Comparison of ENCODE assay signal across 21 cellular contexts in genomic region chr6:15283986-15284361, GRCh38. TPM values are rescaled to one million over a fixed set of nuclear protein-coding genes. Genes with fewer than 3 reads are reported as not detected.
DNase-seq lines count a peak whose midpoint lies in the region; ATAC-seq and TF ChIP-seq lines count a peak whose summit lies in the region.
"Had no signal": no experiment of that assay in that cellular context is flagged by ENCODE, and none has a peak within 500 bp of the region (broad histone marks: within the 10 kb centered on the region; RNA-seq: fewer than 3 reads in every experiment).

No MANE protein-coding gene starts in this region.

- H3K4me3 ChIP-seq in AG10803 (ENCODE audit: low read length), result no peak overlapping the region
- no peak overlapping the region for H3K4me3 ChIP-seq in cardiac fibroblast (replicated peaks in 1 of 2; ENCODE audit: low read depth in 2 of 2, low read length in 2 of 2)
- no peak overlapping the region for H3K4me3 ChIP-seq in OCI-LY7 (ENCODE audit: low read depth, low read length, poor library complexity, severe bottlenecking)
- no peak overlapping the region for H3K4me3 ChIP-seq in H7 (ENCODE audit: insufficient read depth, low read depth, low read length)
- H3K4me3 ChIP-seq: hepatocyte, tibial nerve had no signal

- no peaks in the 10 kb centered on the region for H3K27me3 Mint-ChIP-seq in memory B cell
- H3K27me3 Mint-ChIP-seq: activated CD4-positive, alpha-beta T cell treated with anti-CD3 and anti-CD28 coated beads for 36 hours; stimulated activated naive CD8-positive, alpha-beta T cell treated with anti-CD3 and anti-CD28 coated beads, Interleukin-15, Interleukin-2, amounts not matched to agents 100 ng/mL and 50 ng/mL, for 24 hours had no signal

- no peak overlapping the region for H3K4me3 Mint-ChIP-seq in memory B cell
- H3K4me3 Mint-ChIP-seq: activated CD4-positive, alpha-beta T cell treated with anti-CD3 and anti-CD28 coated beads for 36 hours; stimulated activated naive CD8-positive, alpha-beta T cell treated with anti-CD3 and anti-CD28 coated beads, Interleukin-15, Interleukin-2, amounts not matched to agents 100 ng/mL and 50 ng/mL, for 24 hours had no signal

- peaks cover 44% of the 10 kb centered on the region for H3K4me1 ChIP-seq in OCI-LY7 (ENCODE audit: insufficient read depth, low read length, poor library complexity, severe bottlenecking)

- H3K36me3 ChIP-seq in OCI-LY7 (ENCODE audit: insufficient read depth, low read length) (no peaks in the 10 kb centered on the region), H7 (replicated peaks; ENCODE audit: control insufficient read depth, insufficient read depth, low read length) (peaks cover 5% of the 10 kb centered on the region)
- H3K36me3 ChIP-seq: neutrophil, tibial nerve had no signal

- peaks cover 13% of the 10 kb centered on the region; the same call in 1 of the 2 replicates for H4K20me1 ChIP-seq in OCI-LY7 (ENCODE audit: insufficient read depth, low read length)

- H3K4me1 Mint-ChIP-seq in memory B cell, result peaks cover 52% of the 10 kb centered on the region

- intact Hi-C loops in OCI-LY7 (cut with micrococcal nuclease; ENCODE audit: unreplicated experiment), result no loop called here

- peaks cover 38% of the 10 kb centered on the region; the same call in 1 of the 2 replicates for H3K79me2 ChIP-seq in OCI-LY7 (ENCODE audit: insufficient read depth, low read depth, low read length)

- BruUV-seq in OCI-LY7 (replicated peaks; lab: Mats Ljungman, UMichigan), result no TSS peak

- no peaks in the 10 kb centered on the region for H3K9me3 ChIP-seq in OCI-LY7 (ENCODE audit: low read length)
- H3K9me3 ChIP-seq: neutrophil, tibial nerve had no signal

- no peak overlapping the region for H2AFZ ChIP-seq in OCI-LY7 (ENCODE audit: low read length)
- H2AFZ ChIP-seq: hepatocyte had no signal

- H3K4me2 ChIP-seq in OCI-LY7 (ENCODE audit: low read length), result no peak overlapping the region
- H3K4me2 ChIP-seq: hepatocyte had no signal

- H3K9me3 Mint-ChIP-seq in memory B cell, result no peaks in the 10 kb centered on the region
- H3K9me3 Mint-ChIP-seq: stimulated activated naive CD8-positive, alpha-beta T cell treated with anti-CD3 and anti-CD28 coated beads, Interleukin-15, Interleukin-2, amounts not matched to agents 100 ng/mL and 50 ng/mL, for 24 hours had no signal

- peak overlapping the region; percentile 15 for H3K27ac Mint-ChIP-seq in memory B cell
- H3K27ac Mint-ChIP-seq: activated CD4-positive, alpha-beta T cell treated with anti-CD3 and anti-CD28 coated beads for 36 hours; stimulated activated naive CD8-positive, alpha-beta T cell treated with anti-CD3 and anti-CD28 coated beads, Interleukin-15, Interleukin-2, amounts not matched to agents 100 ng/mL and 50 ng/mL, for 24 hours had no signal

- POLR2A ChIA-PET in OCI-LY7 (lab: Charles Lee), result interaction anchor here (0.6 to 1.4 kb wide), 3 partner anchors 15 to 118 kb away, joined by 3 read pairs; no protein-coding TSS in a partner anchor

- no peak overlapping the region for H3K27ac ChIP-seq in OCI-LY7 (ENCODE audit: low read depth, low read length, poor library complexity, severe bottlenecking)
- H3K27ac ChIP-seq: hepatocyte, neutrophil, tibial nerve had no signal

- TF ChIP-seq CTCF in AG10803 (conservative IDR thresholded peaks at IDR 0.05; ENCODE audit: low read length), result no peak
- TF ChIP-seq CTCF in cardiac fibroblast (IDR thresholded peaks at IDR 0.05; ENCODE audit: low read depth, low read length), result no peak
- no peak for TF ChIP-seq CTCF in OCI-LY7 (conservative IDR thresholded peaks at IDR 0.05; ENCODE audit: low read length)

- no peaks in the 10 kb centered on the region for H3K9me2 ChIP-seq in OCI-LY7 (ENCODE audit: insufficient read depth, low read length)

- DNase-seq in AG10803 (ENCODE audit: low read depth) (peak; percentile 76), HS-27A (ENCODE audit: low read depth) (peak; percentile 52), cardiac fibroblast (ENCODE audit: low read depth in 2 of 2) (peak; percentile 40 to 71), memory B cell (ENCODE audit: low spot score in 2 of 2) (no peak), amygdala (lab: John Stamatoyannopoulos, UW) (no peak), OCI-LY7 (ENCODE audit: low spot score) (no peak), H7 (no peak)
- DNase-seq in activated naive CD4-positive, alpha-beta T cell treated with anti-CD3 and anti-CD28 coated beads, Interleukin-2, amount 50 U/mL, for 16 hours, result no peak
- DNase-seq: activated CD4-positive, alpha-beta T cell treated with anti-CD3 and anti-CD28 coated beads for 36 hours; activated effector memory CD4-positive, alpha-beta T cell treated with anti-CD3 and anti-CD28 coated beads, Interleukin-2, amount 50 U/mL, for 16 hours; AML-193; DMS79; foreskin fibroblast; NCI-H1105 treated with DMSO at 0.1 percent for 48 hours; NCI-H2107; NCI-H524; stimulated activated CD4-positive, alpha-beta T cell treated with anti-CD3 and anti-CD28 coated beads, Interleukin-4, amount 100 ng/mL, for 24 hours had no signal

- peaks cover 9% of the 10 kb centered on the region for H3K36me3 Mint-ChIP-seq in memory B cell

- ATAC-seq in memory B cell (ENCODE audit: low read depth), result no peak
- ATAC-seq: activated CD4-positive, alpha-beta T cell treated with anti-CD3 and anti-CD28 coated beads for 36 hours had no signal

- H3K27me3 ChIP-seq in H7 (ENCODE audit: control insufficient read depth, insufficient read depth, low read length), result no peaks in the 10 kb centered on the region
- H3K27me3 ChIP-seq: hepatocyte, neutrophil, tibial nerve had no signal

- CTCF ChIA-PET in OCI-LY7 (lab: Charles Lee; ENCODE audit: unreplicated experiment), result interaction anchor here (0.6 kb wide), 1 partner anchor 119 kb away, joined by 5 read pairs; no protein-coding TSS in a partner anchor

RNA-seq across cellular contexts. Expression of gene JARID2, which starts 38.1 kb away (rescaled TPM):
- total RNA-seq in OCI-LY7 (2014; rRNA removed; shearing (Covaris generic)), result 18.4 and 19.0 TPM in 2 replicates
- 19.5 and 21.0 TPM in 2 replicates for total RNA-seq in OCI-LY7 (2022)
- total RNA-seq in H7 (2014; rRNA removed; shearing (Covaris generic)), result 95.2 and 147 TPM in 2 replicates

Comparison
In these comparisons a context has a peak if more than half of its experiments do, and no peak if none do; other contexts are left out.
1. DNase-seq: peak in AG10803 (single experiment), HS-27A (single experiment) and cardiac fibroblast (2 of 2); none in memory B cell (0 of 2), activated naive CD4-positive, alpha-beta T cell treated with anti-CD3 and anti-CD28 coated beads, Interleukin-2, amount 50 U/mL, for 16 hours (single experiment), amygdala (0 of 56), OCI-LY7 (single experiment) and H7 (single experiment).